In the genomic region with DNA sequence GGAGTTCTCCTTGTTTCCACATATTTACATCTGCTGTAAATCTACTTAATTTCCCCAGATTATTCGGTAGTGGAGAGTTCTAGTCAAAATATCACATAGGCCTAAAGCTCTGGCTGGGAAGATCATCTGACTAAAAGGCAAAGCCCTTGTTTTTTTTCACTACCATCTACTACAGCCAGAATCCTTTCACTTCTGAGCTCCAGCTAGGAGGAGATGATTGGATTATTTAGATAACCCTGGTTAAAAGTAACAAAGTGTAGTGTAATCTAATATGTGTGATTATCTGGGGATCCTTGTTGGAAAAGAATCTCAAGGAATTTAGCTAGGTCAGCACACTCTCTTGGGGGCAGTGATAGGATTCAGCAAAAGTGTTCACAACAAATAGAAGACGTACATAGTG, we compare ENCODE assay signal across 18 cellular contexts.
DNase-seq lines count a peak whose midpoint lies in the region; ATAC-seq and TF ChIP-seq lines count a peak whose summit lies in the region.
"Had no signal": no experiment of that assay in that cellular context is flagged by ENCODE, and none has a peak within 500 bp of the region (broad histone marks: within the 10 kb centered on the region; RNA-seq: fewer than 3 reads in every experiment).

No MANE protein-coding gene starts in this region.

- intact Hi-C loops in Right ventricle myocardium superior (cut with DNase I) (no loop called here), right cardiac atrium (cut with DNase I) (no loop called here)

- 42% methylated on average over 2 of the region's 2 CpGs for WGBS in right cardiac atrium

- no peak overlapping the region for H3K27ac ChIP-seq in right cardiac atrium (ENCODE audit: low read length)

- no peaks in the 10 kb centered on the region for H3K36me3 ChIP-seq in HAP-1 (replicated peaks)

- peaks cover 2% of the 10 kb centered on the region for H3K4me1 ChIP-seq in right cardiac atrium (ENCODE audit: control insufficient read depth, insufficient read depth, low read length)
- H3K4me1 ChIP-seq in HAP-1 = no peaks in the 10 kb centered on the region

- H3K4me3 Mint-ChIP-seq in nephron progenitor cell = peak overlapping the region; percentile 73
- H3K4me3 Mint-ChIP-seq: activated CD4-positive, alpha-beta memory T cell treated with anti-CD3 and anti-CD28 coated beads for 36 hours; activated T-cell treated with anti-CD3 and anti-CD28 coated beads, Interleukin-2, amount 50 U/mL, for 72 hours; CD14-positive monocyte had no signal

- in situ Hi-C loops in HAP-1 (cut with MboI; ENCODE audit: low sequenced_read_pairs) = no loop called here
- in situ Hi-C loops in KBM-7 (cut with MboI; ENCODE audit: low pct_unique_long_range_greater_than_20kb, low sequenced_read_pairs) = no loop called here

- H3K9me3 ChIP-seq in right cardiac atrium (ENCODE audit: control insufficient read depth, low read length) (no peaks in the 10 kb centered on the region), HAP-1 (no peaks in the 10 kb centered on the region)

- peak overlapping the region; percentile 98 for H3K27ac Mint-ChIP-seq in nephron progenitor cell
- H3K27ac Mint-ChIP-seq: activated CD4-positive, alpha-beta memory T cell treated with anti-CD3 and anti-CD28 coated beads for 36 hours; CD14-positive monocyte had no signal

- H3K4me3 ChIP-seq in right cardiac atrium (ENCODE audit: low read length) = no peak overlapping the region
- H3K4me3 ChIP-seq in HAP-1 = no peak overlapping the region

- H3K36me3 Mint-ChIP-seq in nephron progenitor cell (ENCODE audit: low read depth) = peaks cover 4% of the 10 kb centered on the region
- H3K36me3 Mint-ChIP-seq: activated CD4-positive, alpha-beta memory T cell treated with anti-CD3 and anti-CD28 coated beads for 36 hours; CD14-positive monocyte had no signal

- H3K27me3 Mint-ChIP-seq in nephron progenitor cell (ENCODE audit: low read depth, poor library complexity) = no peaks in the 10 kb centered on the region
- H3K27me3 Mint-ChIP-seq: activated CD4-positive, alpha-beta memory T cell treated with anti-CD3 and anti-CD28 coated beads for 36 hours had no signal

- H3K9me3 Mint-ChIP-seq in nephron progenitor cell = peaks cover 36% of the 10 kb centered on the region
- H3K9me3 Mint-ChIP-seq: activated CD4-positive, alpha-beta memory T cell treated with anti-CD3 and anti-CD28 coated beads for 36 hours had no signal

- TF ChIP-seq CTCF in nephron progenitor cell (IDR thresholded peaks at IDR 0.05) = no peak

- no peak for DNase-seq in Right ventricle myocardium superior
- no peak for DNase-seq in right cardiac atrium
- peak; percentile 82 for DNase-seq in fibroblast of peridontal ligament (ENCODE audit: extremely low read depth)
- no peak for DNase-seq in nephron progenitor cell
- no peak for DNase-seq in stimulated activated CD4-positive, alpha-beta T cell treated with anti-CD3 and anti-CD28 coated beads, Interleukin-2, amount 100 ng/mL, for 24 hours
- DNase-seq in HAP-1 (ENCODE audit: low spot score in 2 of 2) = no peak
- DNase-seq in KBM-7 = no peak
- DNase-seq: 8988T; activated CD4-positive, alpha-beta memory T cell treated with anti-CD3 and anti-CD28 coated beads for 36 hours; activated T-cell treated with anti-CD3 and anti-CD28 coated beads, Interleukin-2, amount 50 U/mL, for 72 hours; MM.1S; NCI-H1930; NCI-H524 treated with DMSO at 0.1 percent for 48 hours; PC-3; stimulated activated CD4-positive, alpha-beta T cell treated with anti-CD3 and anti-CD28 coated beads, Interleukin-1b, Interleukin-23, amount 100 ng/mL, for 48 hours; substantia nigra had no signal

- ATAC-seq in Right ventricle myocardium superior (ENCODE audit: poor library complexity) (peak; percentile 53), right cardiac atrium (no peak), HG03565 (IDR thresholded peaks at IDR 0.05; ENCODE audit: unreplicated experiment) (no peak)
- ATAC-seq: activated T-cell treated with anti-CD3 and anti-CD28 coated beads, Interleukin-2, amount 50 U/mL, for 72 hours; PC-3 had no signal

- H3K4me1 Mint-ChIP-seq in nephron progenitor cell = peaks cover 36% of the 10 kb centered on the region
- H3K4me1 Mint-ChIP-seq: CD14-positive monocyte had no signal

- no peaks in the 10 kb centered on the region for H3K27me3 ChIP-seq in right cardiac atrium (ENCODE audit: control insufficient read depth, insufficient read depth)
- H3K27me3 ChIP-seq in HAP-1 (ENCODE audit: low read depth) = no peaks in the 10 kb centered on the region
